ENCODE assay signal across 1 cellular context in genomic region chr15:34318277-34319079, GRCh38.
TF ChIP-seq lines count a peak whose summit lies in the region.

No MANE protein-coding gene starts in this region.

TF ChIP-seq in GM12878, 131 proteins besides CTCF, POLR2A, EP300 and RAD21 (continues in another document):
- TF ChIP-seq IKZF2 (IDR thresholded peaks at IDR 0.05) (peak; percentile 60 to 73; a peak in 3 of 4 replicates), FOXM1 (IDR thresholded peaks at IDR 0.05; ENCODE audit: low read depth, low read length) (0 out of 2 replicates have a peak, but pooled peaks have one; percentile 9), ZNF207 (IDR thresholded peaks at IDR 0.05; ENCODE audit: borderline replicate concordance) (no peak), ZSCAN29 (IDR thresholded peaks at IDR 0.05) (no peak), IRF3 (IDR thresholded peaks at IDR 0.05) (no peak), PAX8 (IDR thresholded peaks at IDR 0.05) (no peak), IRF4 (IDR thresholded peaks at IDR 0.05; ENCODE audit: low read depth, low read length) (no peak), RAD51 (IDR thresholded peaks at IDR 0.05) (peak; percentile 97), MLLT1 (IDR thresholded peaks at IDR 0.05) (no peak), MEF2A (IDR thresholded peaks at IDR 0.05; ENCODE audit: insufficient read depth, low read depth, low read length) (0 out of 2 replicates have a peak, but pooled peaks have one; percentile 27), CHD1 (IDR thresholded peaks at IDR 0.05; ENCODE audit: low read depth, low read length) (no peak), IKZF1 (conservative IDR thresholded peaks at IDR 0.05) (peak; percentile 73), MYB (IDR thresholded peaks at IDR 0.05; ENCODE audit: borderline replicate concordance, low read depth, low read length) (no peak), BCL3 (IDR thresholded peaks at IDR 0.05; ENCODE audit: borderline replicate concordance, insufficient read depth, low read depth, low read length, poor library complexity, severe bottlenecking) (no peak), RBBP5 (conservative IDR thresholded peaks at IDR 0.05) (no peak), PBX3 (IDR thresholded peaks at IDR 0.05; ENCODE audit: insufficient replicate concordance, low read depth, low read length) (no peak), ZNF274 (IDR thresholded peaks at IDR 0.05; ENCODE audit: insufficient read depth, insufficient read length) (no peak), BACH1 (IDR thresholded peaks at IDR 0.05; ENCODE audit: borderline replicate concordance) (no peak), SUPT20H (IDR thresholded peaks at IDR 0.05; ENCODE audit: borderline replicate concordance, control insufficient read depth, low read depth, low read length) (no peak), RFX5 (IDR thresholded peaks at IDR 0.05; ENCODE audit: low read depth, low read length) (no peak), EGR1 (IDR thresholded peaks at IDR 0.05; ENCODE audit: borderline replicate concordance in 1 of 2, low read depth in 2 of 2, low read length in 2 of 2) (no peak), ETV6 (conservative IDR thresholded peaks at IDR 0.05 in 1 of 2, IDR thresholded peaks at IDR 0.05 in 1 of 2; ENCODE audit: borderline replicate concordance in 1 of 2, low read depth in 1 of 2) (no peak), SPI1 (IDR thresholded peaks at IDR 0.05; ENCODE audit: borderline replicate concordance, insufficient read depth, low read depth, low read length) (no peak), POLR2AphosphoS5 (IDR thresholded peaks at IDR 0.05; ENCODE audit: low read length) (peak; percentile 70), FOXK2 (IDR thresholded peaks at IDR 0.05) (no peak), ATF7 (IDR thresholded peaks at IDR 0.05; ENCODE audit: low read depth) (peak; percentile 44; the same call in 1 of the 2 replicates), HCFC1 (IDR thresholded peaks at IDR 0.05; ENCODE audit: low read length) (no peak), BMI1 (IDR thresholded peaks at IDR 0.05; ENCODE audit: borderline replicate concordance) (no peak), HDAC2 (IDR thresholded peaks at IDR 0.05) (no peak), CBX5 (IDR thresholded peaks at IDR 0.05; ENCODE audit: low read depth) (no peak), BCL11A (IDR thresholded peaks at IDR 0.05; ENCODE audit: low read depth, low read length) (no peak), ZBTB33 (IDR thresholded peaks at IDR 0.05) (no peak), JUNB (IDR thresholded peaks at IDR 0.05) (no peak), SUZ12 (IDR thresholded peaks at IDR 0.05; ENCODE audit: unreplicated experiment) (no peak), KAT2A (conservative IDR thresholded peaks at IDR 0.05; ENCODE audit: control insufficient read depth, low read depth, low read length) (no peak), GATAD2B (conservative IDR thresholded peaks at IDR 0.05; ENCODE audit: low read depth) (no peak), KDM1A (IDR thresholded peaks at IDR 0.05; ENCODE audit: borderline replicate concordance) (no peak), BRCA1 (IDR thresholded peaks at IDR 0.05; ENCODE audit: low read depth, low read length) (no peak), CHD2 (IDR thresholded peaks at IDR 0.05; ENCODE audit: borderline replicate concordance, low read depth, low read length) (no peak), CEBPZ (IDR thresholded peaks at IDR 0.05; ENCODE audit: low read depth, low read length) (no peak), MXI1 (IDR thresholded peaks at IDR 0.05; ENCODE audit: low read depth, low read length) (peak; percentile 25), TARDBP (IDR thresholded peaks at IDR 0.05; ENCODE audit: borderline replicate concordance) (no peak), MAX (IDR thresholded peaks at IDR 0.05; ENCODE audit: low read depth, low read length) (peak; percentile 60; the same call in 1 of the 2 replicates), EZH2 (IDR thresholded peaks at IDR 0.05; ENCODE audit: borderline replicate concordance, control insufficient read depth, low read depth, low read length) (no peak), ZNF687 (IDR thresholded peaks at IDR 0.05) (0 out of 2 replicates have a peak, but pooled peaks have one; percentile 19), MTA2 (IDR thresholded peaks at IDR 0.05; ENCODE audit: low read depth) (0 out of 2 replicates have a peak, but pooled peaks have one; percentile 6), ZBTB4 (CRISPR knock-in tag; IDR thresholded peaks at IDR 0.05) (no peak), KLF5 (IDR thresholded peaks at IDR 0.05; ENCODE audit: partially characterized antibody) (no peak)
